12 cellular contexts compared by ENCODE assay signal in genomic region chr21:34996304-34997081, GRCh38. TPM values are rescaled to one million over a fixed set of nuclear protein-coding genes. Genes with fewer than 3 reads are reported as not detected.
DNase-seq lines count a peak whose midpoint lies in the region; ATAC-seq and TF ChIP-seq lines count a peak whose summit lies in the region.
"Had no signal": no experiment of that assay in that cellular context is flagged by ENCODE, and none has a peak within 500 bp of the region (broad histone marks: within the 10 kb centered on the region; RNA-seq: fewer than 3 reads in every experiment).

No MANE protein-coding gene starts in this region.

- H3K9ac ChIP-seq in adipocyte (ENCODE audit: low read length), result peak overlapping the region; percentile 74

- H3K4me1 Mint-ChIP-seq in chondrocyte (ENCODE audit: low read depth) (peaks cover 30% of the 10 kb centered on the region), nephron progenitor cell (peaks cover 9% of the 10 kb centered on the region)

- intact Hi-C loops in aorta (cut with DNase I), result no loop called here

- ATAC-seq in aorta (ENCODE audit: low FRiP score) (peak; percentile 25), HG02852 (IDR thresholded peaks at IDR 0.05; ENCODE audit: unreplicated experiment) (no peak)
- ATAC-seq: HCT116 had no signal

- WGBS in aorta, 2 donors, result 59 to 68% methylated on average over 8 of the region's 8 CpGs

- H3K36me3 ChIP-seq in adipocyte (ENCODE audit: control insufficient read depth, insufficient read depth, low read length, severe bottlenecking), result no peaks in the 10 kb centered on the region
- no peaks in the 10 kb centered on the region for H3K36me3 ChIP-seq in aorta (ENCODE audit: control insufficient read depth in 1 of 2, insufficient read depth in 2 of 2, low read length in 1 of 2)

- H3K27ac ChIP-seq in aorta (ENCODE audit: low read depth in 1 of 2, low read length in 2 of 2), result no peak overlapping the region

- H3K4me3 ChIP-seq in adipocyte (ENCODE audit: low read length) (peak overlapping the region; percentile 42), aorta (ENCODE audit: low read length in 2 of 2) (no peak overlapping the region)

- no peak overlapping the region for H3K4me3 Mint-ChIP-seq in chondrocyte (ENCODE audit: unreplicated experiment)
- H3K4me3 Mint-ChIP-seq in nephron progenitor cell, result no peak overlapping the region

- TF ChIP-seq CTCF in chondrocyte (IDR thresholded peaks at IDR 0.05) (no peak), nephron progenitor cell (IDR thresholded peaks at IDR 0.05) (no peak)

- no peaks in the 10 kb centered on the region for H3K27me3 ChIP-seq in adipocyte (replicated peaks; ENCODE audit: control insufficient read depth, insufficient read depth, low read length)
- H3K27me3 ChIP-seq in aorta (ENCODE audit: control insufficient read depth in 1 of 2, insufficient read depth in 2 of 2, low read length in 1 of 2), result no peaks in the 10 kb centered on the region

- H3K27me3 Mint-ChIP-seq in chondrocyte (ENCODE audit: low read depth) (no peaks in the 10 kb centered on the region), nephron progenitor cell (ENCODE audit: low read depth, poor library complexity) (peaks cover 4% of the 10 kb centered on the region)

- H3K9me3 Mint-ChIP-seq in chondrocyte (ENCODE audit: low read depth), result no peaks in the 10 kb centered on the region
- H3K9me3 Mint-ChIP-seq in nephron progenitor cell, result no peaks in the 10 kb centered on the region

- H3K4me1 ChIP-seq in adipocyte (ENCODE audit: control insufficient read depth, insufficient read depth, low read length) (peaks cover 77% of the 10 kb centered on the region), aorta (ENCODE audit: control insufficient read depth in 1 of 2, insufficient read depth in 2 of 2, low read length in 2 of 2) (no peaks in the 10 kb centered on the region)

- H3K9me3 ChIP-seq in adipocyte (ENCODE audit: control insufficient read depth, low read length) (no peaks in the 10 kb centered on the region), aorta (ENCODE audit: control insufficient read depth, low read length) (no peaks in the 10 kb centered on the region)

- H3K36me3 Mint-ChIP-seq in chondrocyte (ENCODE audit: low read depth), result no peaks in the 10 kb centered on the region
- no peaks in the 10 kb centered on the region for H3K36me3 Mint-ChIP-seq in nephron progenitor cell (ENCODE audit: low read depth)

- no peak overlapping the region for H3K27ac Mint-ChIP-seq in chondrocyte (ENCODE audit: unreplicated experiment)
- no peak overlapping the region for H3K27ac Mint-ChIP-seq in nephron progenitor cell

- DNase-seq in stimulated activated CD4-positive, alpha-beta T cell treated with anti-CD3 and anti-CD28 coated beads, Interleukin-1b, Interleukin-23, amount 100 ng/mL, for 48 hours, result peak; percentile 21
- no peak for DNase-seq in stimulated activated CD4-positive, alpha-beta T cell treated with anti-CD3 and anti-CD28 coated beads, Interleukin-4, amount 100 ng/mL, for 4 hours
- DNase-seq in adipocyte (ENCODE audit: low read depth) (peak; percentile 89), mucosa of gallbladder (ENCODE audit: low spot score) (peak; percentile 36), aorta (no peak), chondrocyte (ENCODE audit: low spot score) (no peak), nephron progenitor cell (no peak)
- DNase-seq: DMS153; stimulated activated CD4-positive, alpha-beta T cell treated with anti-CD3 and anti-CD28 coated beads, Interleukin-2, amount 100 ng/mL, for 24 hours; SW 1271 had no signal

RNA-seq across cellular contexts. Expression of gene RUNX1, which starts 52.6 kb away (rescaled TPM):
- total RNA-seq in mucosa of gallbladder (35.1 TPM), aorta (100 to 1,000 TPM in 1 of 2 donors, 10 to 100 TPM in 1; 58.2 to 128 TPM), chondrocyte (37.9 to 73.5 TPM (median 39.7 TPM) in 3 replicates)
- polyA plus RNA-seq in aorta, result 1 to 10 TPM; 2.9 to 5.0 TPM

Comparison
In these comparisons a context has a peak if more than half of its experiments do, and no peak if none do; other contexts are left out.
1. DNase-seq: peak in stimulated activated CD4-positive, alpha-beta T cell treated with anti-CD3 and anti-CD28 coated beads, Interleukin-1b, Interleukin-23, amount 100 ng/mL, for 48 hours (single experiment), adipocyte (single experiment) and mucosa of gallbladder (single experiment); none in stimulated activated CD4-positive, alpha-beta T cell treated with anti-CD3 and anti-CD28 coated beads, Interleukin-4, amount 100 ng/mL, for 4 hours (0 of 2), aorta (0 of 2), chondrocyte (single experiment) and nephron progenitor cell (single experiment).